Comparison of ENCODE assay signal across 1 cellular context in genomic region chr19:50333737-50334617, GRCh38.
TF ChIP-seq lines count a peak whose summit lies in the region.

No MANE protein-coding gene starts in this region.

TF ChIP-seq in WTC11, 78 proteins besides CTCF, POLR2A, EP300 and RAD21 (continued from another document and continues in another):
- TF ChIP-seq ZNF532 (CRISPR knock-in tag; IDR thresholded peaks at IDR 0.05; ENCODE audit: borderline replicate concordance) = no peak
- peak; percentile 75; the same call in 1 of the 2 replicates for TF ChIP-seq CREB1 (CRISPR knock-in tag; IDR thresholded peaks at IDR 0.05)
- no peak for TF ChIP-seq CDX4 (CRISPR knock-in tag; IDR thresholded peaks at IDR 0.05; ENCODE audit: borderline replicate concordance)
- TF ChIP-seq ZNF512 (CRISPR knock-in tag; IDR thresholded peaks at IDR 0.05; ENCODE audit: borderline replicate concordance) = no peak
- no peak for TF ChIP-seq HMGXB4 (CRISPR knock-in tag; IDR thresholded peaks at IDR 0.05)
- TF ChIP-seq GTF2I (CRISPR knock-in tag; conservative IDR thresholded peaks at IDR 0.05) = no peak
- TF ChIP-seq ZNF263 (CRISPR knock-in tag; IDR thresholded peaks at IDR 0.05; ENCODE audit: low read depth) = no peak
- no peak for TF ChIP-seq SOX15 (CRISPR knock-in tag; IDR thresholded peaks at IDR 0.05)
- TF ChIP-seq ZNF416 (CRISPR knock-in tag; IDR thresholded peaks at IDR 0.05) = 0 out of 2 replicates have a peak, but pooled peaks have one; percentile 36
- TF ChIP-seq JAZF1 (CRISPR knock-in tag; IDR thresholded peaks at IDR 0.05) = no peak
- TF ChIP-seq MYBL2 (CRISPR knock-in tag; IDR thresholded peaks at IDR 0.05) = peak; percentile 95
- TF ChIP-seq MLX (CRISPR knock-in tag; IDR thresholded peaks at IDR 0.05) = no peak
- no peak for TF ChIP-seq STAT6 (CRISPR knock-in tag; conservative IDR thresholded peaks at IDR 0.05; ENCODE audit: low read depth)
- no peak for TF ChIP-seq ZNF317 (CRISPR knock-in tag; IDR thresholded peaks at IDR 0.05; ENCODE audit: borderline replicate concordance, low read depth)
- no peak for TF ChIP-seq ATF3 (CRISPR knock-in tag; conservative IDR thresholded peaks at IDR 0.05)
- no peak for TF ChIP-seq ZNF396 (CRISPR knock-in tag; IDR thresholded peaks at IDR 0.05; ENCODE audit: borderline replicate concordance)
- peak; percentile 72 for TF ChIP-seq FOXP4 (CRISPR knock-in tag; IDR thresholded peaks at IDR 0.05)
- peak; percentile 98 for TF ChIP-seq MAX (CRISPR knock-in tag; IDR thresholded peaks at IDR 0.05)
- TF ChIP-seq TEAD1 (CRISPR knock-in tag; IDR thresholded peaks at IDR 0.05) = peak; percentile 75; the same call in 1 of the 2 replicates
- TF ChIP-seq NFATC4 (CRISPR knock-in tag; IDR thresholded peaks at IDR 0.05) = no peak
- TF ChIP-seq USF1 (CRISPR knock-in tag; IDR thresholded peaks at IDR 0.05) = 0 out of 2 replicates have a peak, but pooled peaks have one; percentile 17
- no peak for TF ChIP-seq E2F5 (CRISPR knock-in tag; IDR thresholded peaks at IDR 0.05)
- no peak for TF ChIP-seq CBFB (CRISPR knock-in tag; IDR thresholded peaks at IDR 0.05; ENCODE audit: low read depth)
- peak; percentile 83; the same call in 1 of the 2 replicates for TF ChIP-seq ZBTB21 (CRISPR knock-in tag; IDR thresholded peaks at IDR 0.05; ENCODE audit: borderline replicate concordance)
- no peak for TF ChIP-seq RORB (CRISPR knock-in tag; IDR thresholded peaks at IDR 0.05)
- TF ChIP-seq ATF6 (CRISPR knock-in tag; IDR thresholded peaks at IDR 0.05) = no peak
- TF ChIP-seq MXD4 (CRISPR knock-in tag; IDR thresholded peaks at IDR 0.05; ENCODE audit: borderline replicate concordance) = no peak
- no peak for TF ChIP-seq OVOL2 (CRISPR knock-in tag; IDR thresholded peaks at IDR 0.05; ENCODE audit: borderline replicate concordance)
- TF ChIP-seq PRDM15 (CRISPR knock-in tag; IDR thresholded peaks at IDR 0.05) = peak; percentile 27; the same call in 1 of the 2 replicates
- TF ChIP-seq CREM (CRISPR knock-in tag; IDR thresholded peaks at IDR 0.05) = peak; percentile 29; the same call in 1 of the 2 replicates
- TF ChIP-seq ETV6 (CRISPR knock-in tag; IDR thresholded peaks at IDR 0.05) = peak; percentile 89
- TF ChIP-seq TCF7 (CRISPR knock-in tag; IDR thresholded peaks at IDR 0.05; ENCODE audit: low read depth) = peak; percentile 92
